In the genomic region with DNA sequence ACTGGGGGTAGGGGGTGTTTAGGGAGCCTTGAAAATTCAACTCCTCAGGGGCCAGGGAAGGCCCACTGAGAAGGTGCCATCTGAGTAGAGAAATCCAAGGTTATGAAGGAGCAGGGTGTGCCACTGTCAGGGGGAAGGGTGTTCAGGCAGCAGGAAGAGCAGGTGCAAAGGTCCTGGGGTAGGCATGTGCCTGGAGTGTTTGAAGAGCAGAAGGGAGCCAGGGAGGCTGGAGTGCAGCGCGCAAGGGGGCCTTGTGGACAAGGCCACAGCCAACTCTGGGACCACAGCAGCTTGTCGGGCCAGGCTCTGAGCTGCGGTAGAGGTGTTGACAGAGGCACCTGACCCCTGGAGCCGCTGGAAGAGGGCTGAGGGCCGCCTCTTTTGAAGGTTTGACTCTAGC, we compare ENCODE assay signal across 9 cellular contexts. TPM values are rescaled to one million over a fixed set of nuclear protein-coding genes. Genes with fewer than 3 reads are reported as not detected.
"Had no signal": no experiment of that assay in that cellular context is flagged by ENCODE, and none has a peak within 500 bp of the region (broad histone marks: within the 10 kb centered on the region; RNA-seq: fewer than 3 reads in every experiment).

No MANE protein-coding gene starts in this region.

- DNase-seq: GM23248, GOT3, HCEC 1CT, HFFc6, KG1 had no signal

- H3K4me3 ChIP-seq: GM23248 had no signal

- ATAC-seq: HepG2 had no signal

- FAIRE-seq: H54, HepG2 had no signal

- H2AFZ ChIP-seq: GM23248 had no signal

- H3K9ac ChIP-seq: GM23248 had no signal

- H3K27ac ChIP-seq: GM23248, HL-60 had no signal

RNA-seq across cellular contexts. Expression of gene ACTL8, which starts 19.3 kb away (rescaled TPM):
- polyA plus RNA-seq: GM23248, IgD-negative memory B cell had no signal
